In the genomic region with DNA sequence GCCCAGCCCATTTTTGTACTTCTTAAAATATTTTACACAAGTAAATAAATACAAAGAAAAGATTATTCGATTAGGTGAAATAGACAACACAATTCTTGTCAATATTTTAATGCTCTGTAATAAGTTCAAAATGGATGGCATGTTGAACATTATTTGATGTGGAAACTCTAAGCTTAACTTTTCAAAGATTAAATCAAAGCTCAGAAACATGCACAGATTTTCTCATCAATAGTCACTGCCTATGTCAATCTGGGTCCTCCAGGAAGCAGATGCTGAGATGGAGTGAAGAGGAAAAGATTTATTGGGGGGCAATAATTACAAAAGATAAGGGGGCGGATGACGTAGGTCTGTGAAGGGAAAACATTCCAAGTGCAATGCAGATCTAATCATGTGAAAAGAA, we compare ENCODE assay signal across 20 cellular contexts. TPM values are rescaled to one million over a fixed set of nuclear protein-coding genes. Genes with fewer than 3 reads are reported as not detected.
DNase-seq lines count a peak whose midpoint lies in the region; ATAC-seq, FAIRE-seq and TF ChIP-seq lines count a peak whose summit lies in the region.
"Had no signal": no experiment of that assay in that cellular context is flagged by ENCODE, and none has a peak within 500 bp of the region (broad histone marks: within the 10 kb centered on the region; RNA-seq: fewer than 3 reads in every experiment).

No MANE protein-coding gene starts in this region.

- peak; percentile 18 for FAIRE-seq in A549 (lab: Jason Lieb, UNC)
- no peak for FAIRE-seq in K562 (lab: Jason Lieb, UNC)
- FAIRE-seq: GM12891, GM18507, H54 had no signal

- H3K79me2 ChIP-seq in K562 (ENCODE audit: control insufficient read depth, insufficient read depth, low read length): no peaks in the 10 kb centered on the region

- 67% methylated on average over 3 of the region's 3 CpGs for WGBS in A549 (ENCODE audit: missing lambda C conversion rate)
- WGBS in K562 (ENCODE audit: insufficient coverage, low coverage, missing lambda C conversion rate): 0% methylated on average over 3 of the region's 3 CpGs
- WGBS in right lobe of liver (ENCODE audit: insufficient coverage, low coverage, low lambda C conversion rate, missing lambda C conversion rate): 87% methylated on average over 3 of the region's 3 CpGs

- TF ChIP-seq POLR2A in A549 (IDR thresholded peaks at IDR 0.05; ENCODE audit: low read length) (no peak), K562 (conservative IDR thresholded peaks at IDR 0.05) (no peak), right lobe of liver (IDR thresholded peaks at IDR 0.05) (no peak)

- no peaks in the 10 kb centered on the region for H4K20me1 ChIP-seq in K562 (replicated peaks; ENCODE audit: control insufficient read depth, insufficient read depth, low read length)

- H3K4me2 ChIP-seq in A549: no peak overlapping the region
- H3K4me2 ChIP-seq in K562 (ENCODE audit: insufficient read depth, low read length): no peak overlapping the region
- H3K4me2 ChIP-seq: GM23338 had no signal

- intact Hi-C loops in K562 (cut with micrococcal nuclease) (no loop called here), right lobe of liver (cut with DNase I) (no loop called here)

- H3K9ac ChIP-seq in K562 (ENCODE audit: insufficient read depth in 1 of 2, low read depth in 2 of 2, low read length in 2 of 2): no peak overlapping the region

- H3K4me3 ChIP-seq in A549: no peak overlapping the region
- no peak overlapping the region for H3K4me3 ChIP-seq in K562
- H3K4me3 ChIP-seq in right lobe of liver: no peak overlapping the region
- H3K4me3 ChIP-seq: GM23338, HAP-1 had no signal

- no peak for DNase-seq in A549 (ENCODE audit: low read depth in 1 of 2, low spot score in 1 of 2)
- DNase-seq in K562 (ENCODE audit: extremely low read depth in 1 of 4, low spot score in 3 of 4): no peak
- no peak for DNase-seq in right lobe of liver
- DNase-seq in H4 (ENCODE audit: low spot score): no peak
- no peak for DNase-seq in activated naive CD8-positive, alpha-beta T cell treated with anti-CD3 and anti-CD28 coated beads for 36 hours
- DNase-seq: 8988T; C1 segment of cervical spinal cord; Calu3; CD4-positive, alpha-beta memory T cell; COR-L47; DMS53; DMS79 treated with DMSO at 0.1 percent for 48 hours; GF-D8; HFFc6 had no signal

- TF ChIP-seq CTCF in A549 (IDR thresholded peaks at IDR 0.05) (no peak), K562 (IDR thresholded peaks at IDR 0.05 in 2 of 3, conservative IDR thresholded peaks at IDR 0.05 in 1 of 3; ENCODE audit: insufficient read depth in 2 of 3, low read depth in 1 of 3, low read length in 3 of 3) (no peak), right lobe of liver (IDR thresholded peaks at IDR 0.05) (no peak)

- POLR2A ChIA-PET in A549 (lab: Yijun Ruan, JAX) (interaction anchor here (0.6 kb wide), 1 partner anchor 50 kb away, joined by 3 read pairs; no protein-coding TSS in a partner anchor), K562 (lab: Yijun Ruan, JAX) (no interaction called here)

- BruUV-seq in K562 (replicated peaks; lab: Mats Ljungman, UMichigan): no TSS peak

- TF ChIP-seq RAD21 in A549 (conservative IDR thresholded peaks at IDR 0.05 in 1 of 2, IDR thresholded peaks at IDR 0.05 in 1 of 2) (no peak), K562 (CRISPR knock-in tag; conservative IDR thresholded peaks at IDR 0.05 in 1 of 2, IDR thresholded peaks at IDR 0.05 in 1 of 2) (no peak)

- H3K36me3 ChIP-seq in K562 (ENCODE audit: control insufficient read depth, insufficient read depth, low read length) (no peaks in the 10 kb centered on the region), right lobe of liver (no peaks in the 10 kb centered on the region)
- H3K36me3 ChIP-seq: HAP-1 had no signal

- in situ Hi-C loops in K562 (cut with MboI): no loop called here

- H3K36me3 Mint-ChIP-seq in activated naive CD8-positive, alpha-beta T cell treated with anti-CD3 and anti-CD28 coated beads for 36 hours: no peaks in the 10 kb centered on the region
- H3K36me3 Mint-ChIP-seq: CD4-positive, alpha-beta memory T cell had no signal

- no peaks in the 10 kb centered on the region for H3K9me3 Mint-ChIP-seq in activated naive CD8-positive, alpha-beta T cell treated with anti-CD3 and anti-CD28 coated beads for 36 hours

- H3K9me1 ChIP-seq in K562 (ENCODE audit: control insufficient read depth, insufficient read depth, low read length): no peaks in the 10 kb centered on the region

- H3K27me3 ChIP-seq in K562 (ENCODE audit: control insufficient read depth in 2 of 2, insufficient read depth in 2 of 2, low read length in 2 of 2) (no peaks in the 10 kb centered on the region; a peak in 4 of 5 replicates), right lobe of liver (no peaks in the 10 kb centered on the region)

- no peak for ATAC-seq in A549
- ATAC-seq in K562: no peak
- no peak for ATAC-seq in right lobe of liver
- no peak for ATAC-seq in HG03378 (IDR thresholded peaks at IDR 0.05; ENCODE audit: unreplicated experiment)
- ATAC-seq: GM23338 had no signal

- H3K27ac ChIP-seq in A549 (no peak overlapping the region), K562 (ENCODE audit: extremely low read depth, low read depth, low read length) (no peak overlapping the region), right lobe of liver (peak overlapping the region in 2 of 3 donors; percentile 26 to 27)

- CTCF ChIA-PET in A549 (lab: Yijun Ruan, JAX): interaction anchor here (0.6 to 1.5 kb wide), 7 partner anchors 10 to 291 kb away, joined by 3 to 6 read pairs (median 3); no protein-coding TSS in a partner anchor
- CTCF ChIA-PET in K562 (lab: Yijun Ruan, JAX; ENCODE audit: low intra/inter-chr PET ratio): no interaction called here

- H3K4me1 ChIP-seq in A549: peaks cover 10% of the 10 kb centered on the region
- H3K4me1 ChIP-seq in K562 (replicated peaks in 1 of 2; ENCODE audit: control insufficient read depth in 2 of 2, insufficient read depth in 2 of 2, low read length in 2 of 2): peaks cover 3 to 4% of the 10 kb centered on the region in 2 experiments; a peak in 2 of 5 replicates
- H3K4me1 ChIP-seq in right lobe of liver: peaks cover 0 to 40% (median 12%) of the 10 kb centered on the region in 4 donors
- H3K4me1 ChIP-seq: HAP-1 had no signal

- TF ChIP-seq EP300 in A549 (IDR thresholded peaks at IDR 0.05): no peak
- TF ChIP-seq EP300 in K562 (IDR thresholded peaks at IDR 0.05; ENCODE audit: low read length): no peak

- H3K4me3 Mint-ChIP-seq in activated naive CD8-positive, alpha-beta T cell treated with anti-CD3 and anti-CD28 coated beads for 36 hours: no peak overlapping the region
- H3K4me3 Mint-ChIP-seq: CD4-positive, alpha-beta memory T cell; GM23338; HFFc6 had no signal

- H3K27me3 Mint-ChIP-seq in activated naive CD8-positive, alpha-beta T cell treated with anti-CD3 and anti-CD28 coated beads for 36 hours: peaks cover 4% of the 10 kb centered on the region

- no peaks in the 10 kb centered on the region for H3K4me1 Mint-ChIP-seq in activated naive CD8-positive, alpha-beta T cell treated with anti-CD3 and anti-CD28 coated beads for 36 hours
- H3K4me1 Mint-ChIP-seq: CD4-positive, alpha-beta memory T cell; GM23338 had no signal

- no peak overlapping the region for H2AFZ ChIP-seq in K562 (ENCODE audit: low read depth, low read length)
- H2AFZ ChIP-seq: GM23338 had no signal

- peaks cover 27% of the 10 kb centered on the region for H3K9me3 ChIP-seq in A549
- H3K9me3 ChIP-seq in K562 (replicated peaks; ENCODE audit: control insufficient read depth, insufficient read depth, low read depth, low read length): no peaks in the 10 kb centered on the region; the same call in 1 of the 2 replicates
- H3K9me3 ChIP-seq in right lobe of liver: no peaks in the 10 kb centered on the region
- H3K9me3 ChIP-seq: HAP-1 had no signal

- H3K27ac Mint-ChIP-seq in activated naive CD8-positive, alpha-beta T cell treated with anti-CD3 and anti-CD28 coated beads for 36 hours: no peak overlapping the region
- H3K27ac Mint-ChIP-seq: CD4-positive, alpha-beta memory T cell; GM23338; HFFc6 had no signal

TF ChIP-seq in A549, 52 proteins besides CTCF, POLR2A, EP300 and RAD21 (continues in another document):
- TF ChIP-seq HOXA7 (CRISPR knock-in tag; IDR thresholded peaks at IDR 0.05) (no peak), EHMT2 (IDR thresholded peaks at IDR 0.05; ENCODE audit: low read depth) (no peak), HEYL (CRISPR knock-in tag; IDR thresholded peaks at IDR 0.05) (no peak), ZFP36 (IDR thresholded peaks at IDR 0.05; ENCODE audit: borderline replicate concordance, partially characterized antibody) (no peak)

TF ChIP-seq in K562, 482 proteins besides CTCF, POLR2A, EP300 and RAD21:
- no peak for TF ChIP-seq PTRF (tag; IDR thresholded peaks at IDR 0.05)
- TF ChIP-seq KDM1A (IDR thresholded peaks at IDR 0.05): peak; percentile 82 to 85

RNA-seq across cellular contexts. Expression of gene COPRS, which starts 50.5 kb away (rescaled TPM):
- polyA plus RNA-seq in A549 (2011; rRNA removed): 72.7 and 80.5 TPM in 2 replicates
- polyA plus RNA-seq in A549 (2012; cell fraction: cytosol; rRNA removed): 95.5 and 97.0 TPM in 2 replicates
- 32.6 and 50.6 TPM in 2 replicates for polyA plus RNA-seq in A549 (2012; cell fraction: nucleus; rRNA removed)
- polyA plus RNA-seq in A549 (2017; fragmentation: RNase III; extraction: RNeasy Plus Mini Kit Qiagen cat#74134 plus additional on column Dnase treatment): 88.4 to 98.3 TPM (median 96.9 TPM) in 3 replicates
- 36.1 and 44.1 TPM in 2 replicates for polyA minus RNA-seq in A549 (2011; rRNA and poly(A)+ RNA removed)
- total RNA-seq in K562 (2011; cell fraction: chromatin; rRNA removed; ENCODE audit: low replicate concordance): 5.9 and 9.8 TPM in 2 replicates
- total RNA-seq in K562 (2011; cell fraction: nucleolus; rRNA removed): 9.0 and 9.9 TPM in 2 replicates
- 8.0 and 13.7 TPM in 2 replicates for total RNA-seq in K562 (2011; cell fraction: nucleoplasm; rRNA removed)
- 102 and 103 TPM in 2 replicates for total RNA-seq in K562 (2014; rRNA removed)
- 74.0 and 81.1 TPM in 2 replicates for total RNA-seq in K562 (2014; rRNA removed; fragmentation: Illumina TruSeq; extraction: Trizol)
- 77.8 and 79.6 TPM in 2 replicates for total RNA-seq in K562 (2015; rRNA removed; fragmentation: Illumina TruSeq; extraction: Trizol)
- 48.2 and 56.8 TPM in 2 replicates for total RNA-seq in K562 (2021)
- polyA plus RNA-seq in K562 (2011; rRNA removed): 21.6 and 37.3 TPM in 2 replicates
- polyA plus RNA-seq in K562 (2011; cell fraction: cytosol; rRNA removed): 30.7 and 47.8 TPM in 2 replicates
- polyA plus RNA-seq in K562 (2011; cell fraction: nucleus; rRNA removed): 14.3 and 18.7 TPM in 2 replicates
- polyA plus RNA-seq in K562 (2012): 48.5 and 68.8 TPM in 2 replicates
- 60.4 and 60.5 TPM in 2 replicates for polyA plus RNA-seq in K562 (2014; fragmentation: Illumina TruSeq; extraction: Trizol)
- 10 to 100 TPM; 11.9 to 13.7 TPM for polyA plus RNA-seq in K562 (2014; fragmentation: Nextera tagmentation; extraction: Ambion mirVana)
- 59.7 and 68.8 TPM in 2 replicates for polyA plus RNA-seq in K562 (2014; rRNA removed)
- 29.9 and 48.6 TPM in 2 replicates for polyA minus RNA-seq in K562 (2011; rRNA and poly(A)+ RNA removed)
- 6.6 and 24.9 TPM in 2 replicates for polyA minus RNA-seq in K562 (2011; cell fraction: cytosol; rRNA and poly(A)+ RNA removed)
- 2.7 and 5.4 TPM in 2 replicates for polyA minus RNA-seq in K562 (2011; cell fraction: nucleus; rRNA and poly(A)+ RNA removed)
- total RNA-seq in right lobe of liver: 10 to 100 TPM; 17.1 to 49.4 (median 24.0) TPM
- 137 and 156 TPM in 2 replicates for total RNA-seq in H4 (2014; rRNA removed; shearing (Covaris generic))
- 10 to 100 TPM; 68.3 to 69.8 TPM for total RNA-seq in activated naive CD8-positive, alpha-beta T cell treated with anti-CD3 and anti-CD28 coated beads for 36 hours

Comparison
In these comparisons a context has a peak if more than half of its experiments do, and no peak if none do; other contexts are left out.
1. H3K27ac ChIP-seq: peak in right lobe of liver (2 of 3); none in A549 (0 of 2) and K562 (single experiment).
2. Of the 35 proteins assayed by ChIP-seq in both K562 and A549: peak only in K562: KDM1A; only in A549: none; in both: none; in neither: 34.